In genomic region chr1:65264197-65264929, GRCh38 we compare ENCODE assay signal across 9 cellular contexts. TPM values are rescaled to one million over a fixed set of nuclear protein-coding genes. Genes with fewer than 3 reads are reported as not detected.
DNase-seq lines count a peak whose midpoint lies in the region; ATAC-seq and TF ChIP-seq lines count a peak whose summit lies in the region.
"Had no signal": no experiment of that assay in that cellular context is flagged by ENCODE, and none has a peak within 500 bp of the region (broad histone marks: within the 10 kb centered on the region; RNA-seq: fewer than 3 reads in every experiment).

No MANE protein-coding gene starts in this region.

- in situ Hi-C loops in Caki2 (cut with HindIII; ENCODE audit: low pct_unique_long_range_greater_than_20kb, low sequenced_read_pairs): no loop called here
- in situ Hi-C loops in astrocyte of the spinal cord (cut with HindIII; ENCODE audit: low sequenced_read_pairs): no loop called here

- H3K9ac ChIP-seq in skeletal muscle tissue (ENCODE audit: low read depth in 1 of 3, low read length in 3 of 3): no peak overlapping the region
- H3K9ac ChIP-seq: KMS-11 had no signal

- H3K9me3 ChIP-seq in iPS-18c (ENCODE audit: control insufficient read depth, insufficient read depth, low read length): no peaks in the 10 kb centered on the region
- no peaks in the 10 kb centered on the region for H3K9me3 ChIP-seq in skeletal muscle tissue (ENCODE audit: control insufficient read depth in 3 of 3, low read length in 3 of 3)

- H3K4me3 ChIP-seq in astrocyte of the spinal cord (ENCODE audit: low read depth, low read length) (peak overlapping the region; percentile 33), iPS-18c (ENCODE audit: insufficient read depth, low read depth, low read length) (peak overlapping the region; percentile 40; the same call in 1 of the 2 replicates), skeletal muscle tissue (ENCODE audit: low read length in 3 of 3) (peak overlapping the region; percentile 50 to 60 (median 59))

- DNase-seq in Caki2 (ENCODE audit: low read depth) (peak; percentile 86), NCI-H1930 (lab: John Stamatoyannopoulos, UW) (peak; percentile 11 to 41), astrocyte of the spinal cord (ENCODE audit: low read depth, low spot score) (peak; percentile 64)

- ATAC-seq in GM18505 (IDR thresholded peaks at IDR 0.05; ENCODE audit: unreplicated experiment): no peak
- no peak for ATAC-seq in GM18861 (IDR thresholded peaks at IDR 0.05; ENCODE audit: unreplicated experiment)
- ATAC-seq in HG02981 (IDR thresholded peaks at IDR 0.05; ENCODE audit: unreplicated experiment): no peak

- no peak for TF ChIP-seq POLR2A in GM18505 (IDR thresholded peaks at IDR 0.05; ENCODE audit: borderline replicate concordance, extremely low read depth, insufficient read depth, insufficient read length)

- no peak for TF ChIP-seq CTCF in astrocyte of the spinal cord (IDR thresholded peaks at IDR 0.05; ENCODE audit: low read depth, low read length)

- H3K36me3 ChIP-seq in skeletal muscle tissue (ENCODE audit: control insufficient read depth in 3 of 3, insufficient read depth in 3 of 3, low read length in 3 of 3): no peaks in the 10 kb centered on the region

- H3K4me1 ChIP-seq in skeletal muscle tissue (ENCODE audit: control insufficient read depth in 3 of 3, insufficient read depth in 3 of 3, low read length in 3 of 3): peaks cover 8 to 13% (median 10%) of the 10 kb centered on the region in 3 donors

- H3K27ac ChIP-seq in skeletal muscle tissue (ENCODE audit: low read depth, low read length): no peak overlapping the region
- H3K27ac ChIP-seq: KMS-11 had no signal

- peaks cover 4 to 17% (median 10%) of the 10 kb centered on the region in 3 donors for H3K27me3 ChIP-seq in skeletal muscle tissue (ENCODE audit: control insufficient read depth in 3 of 3, insufficient read depth in 3 of 3, low read length in 3 of 3)

RNA-seq across cellular contexts. Expression of gene DNAJC6, which starts 45.0 kb away (rescaled TPM):
- 9.5 and 11.4 TPM in 2 replicates for total RNA-seq in Caki2 (2014; rRNA removed; shearing (Covaris generic); ENCODE audit: low replicate concordance)
- 2.6 TPM for total RNA-seq in skeletal muscle tissue

Comparison
In these comparisons a context has a peak if more than half of its experiments do, and no peak if none do; other contexts are left out.
1. DNase-seq: peak in every context shown above with its lines; median percentile 86 in Caki2; 64 in astrocyte of the spinal cord; 26 in NCI-H1930.